ENCODE assay signal across 27 cellular contexts in the genomic region with DNA sequence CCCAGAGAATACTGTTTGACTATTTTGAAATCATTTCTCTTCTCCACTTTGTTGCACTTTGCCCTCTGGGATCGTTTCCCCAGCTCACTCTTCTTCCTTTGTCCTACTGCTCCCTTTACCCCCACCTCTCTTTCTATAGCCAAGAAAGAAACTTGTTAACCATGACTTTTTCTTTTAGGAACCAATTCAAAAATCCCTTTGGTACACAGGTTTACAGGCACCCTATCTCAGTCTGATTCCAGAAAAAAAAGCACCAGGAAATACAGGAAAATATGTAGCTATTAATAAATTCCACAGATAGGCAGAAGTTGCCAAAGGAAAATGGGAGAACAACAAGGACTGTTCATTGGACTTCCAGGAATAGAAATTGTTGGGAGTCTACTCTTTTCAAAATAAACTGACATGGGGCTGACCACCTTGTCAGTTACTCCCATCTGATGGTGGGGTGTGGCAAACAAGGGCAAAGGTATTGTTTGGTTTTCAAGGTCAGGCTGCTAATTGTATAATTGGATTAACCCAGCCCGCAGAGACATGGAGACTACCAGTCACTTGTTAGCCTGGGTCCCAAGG.
DNase-seq lines count a peak whose midpoint lies in the region; ATAC-seq, FAIRE-seq and TF ChIP-seq lines count a peak whose summit lies in the region.
"Had no signal": no experiment of that assay in that cellular context is flagged by ENCODE, and none has a peak within 500 bp of the region (broad histone marks: within the 10 kb centered on the region; RNA-seq: fewer than 3 reads in every experiment).

No MANE protein-coding gene starts in this region.

- TF ChIP-seq RAD21 in H1 (IDR thresholded peaks at IDR 0.05 in 1 of 2, conservative IDR thresholded peaks at IDR 0.05 in 1 of 2; ENCODE audit: low read depth in 2 of 2, low read length in 2 of 2), result no peak

- H3K36me3 ChIP-seq in H1 (ENCODE audit: control insufficient read depth in 2 of 4, insufficient read depth in 4 of 4, low read length in 3 of 4), result no peaks in the 10 kb centered on the region
- H3K36me3 ChIP-seq: brain microvascular endothelial cell had no signal

- no peak overlapping the region for H2BK5ac ChIP-seq in H1 (ENCODE audit: low read depth, low read length)

- peak overlapping the region; percentile 49; the same call in 1 of the 2 replicates for H2BK20ac ChIP-seq in H1 (ENCODE audit: low read length)

- no peaks in the 10 kb centered on the region for H3K9me3 ChIP-seq in H1 (ENCODE audit: insufficient read depth in 2 of 2, low read depth in 1 of 2, low read length in 1 of 2)

- no peak overlapping the region for H3K56ac ChIP-seq in H1 (replicated peaks; ENCODE audit: insufficient read length, low read depth, low read length)

- no peak for ATAC-seq in GM19397 (IDR thresholded peaks at IDR 0.05; ENCODE audit: unreplicated experiment)
- ATAC-seq: activated CD8-positive, alpha-beta T cell treated with anti-CD3 and anti-CD28 coated beads for 36 hours; activated T-cell treated with anti-CD3 and anti-CD28 coated beads, Interleukin-2, amount 50 U/mL, for 72 hours; natural killer cell had no signal

- POLR2A ChIA-PET in H1 (lab: Charles Lee; ENCODE audit: partially characterized antibody), result no interaction called here
- POLR2A ChIA-PET in activated CD4-positive, alpha-beta memory T cell treated with anti-CD3 and anti-CD28 coated beads, Interleukin-2, amount 10 ng/mL, durations not matched to agents 7 days and 5 days (lab: Charles Lee), result interaction anchor here (1.4 to 1.5 kb wide), 2 partner anchors 10 to 342 kb away, joined by 3 to 4 read pairs; no protein-coding TSS in a partner anchor

- H3K4me3 ChIP-seq in H1 (ENCODE audit: extremely low read depth in 1 of 4, insufficient read depth in 2 of 4, low read depth in 3 of 4, low read length in 4 of 4), result no peak overlapping the region
- H3K4me3 ChIP-seq: smooth muscle cell had no signal

- H3K4me2 ChIP-seq in H1 (ENCODE audit: insufficient read depth in 1 of 2, low read depth in 2 of 2, low read length in 2 of 2), result no peak overlapping the region
- H3K4me2 ChIP-seq: smooth muscle cell had no signal

- TF ChIP-seq POLR2A in H1 (IDR thresholded peaks at IDR 0.05; ENCODE audit: control extremely low read depth in 1 of 2, low read depth in 2 of 2, low read length in 2 of 2), result no peak

- H3K4me1 Mint-ChIP-seq in osteocyte (ENCODE audit: unreplicated experiment), result peaks cover 24% of the 10 kb centered on the region
- peaks cover 27% of the 10 kb centered on the region for H3K4me1 Mint-ChIP-seq in activated CD4-positive, alpha-beta memory T cell treated with anti-CD3 and anti-CD28 coated beads, Interleukin-2, amount 10 ng/mL, durations not matched to agents 7 days and 5 days

- H3K36me3 Mint-ChIP-seq in osteocyte (ENCODE audit: unreplicated experiment), result no peaks in the 10 kb centered on the region
- peaks cover 3% of the 10 kb centered on the region for H3K36me3 Mint-ChIP-seq in activated CD4-positive, alpha-beta memory T cell treated with anti-CD3 and anti-CD28 coated beads, Interleukin-2, amount 10 ng/mL, durations not matched to agents 7 days and 5 days (ENCODE audit: low read depth)
- H3K36me3 Mint-ChIP-seq: natural killer cell had no signal

- no peaks in the 10 kb centered on the region for H3K79me2 ChIP-seq in H1 (ENCODE audit: control insufficient read depth in 1 of 2, insufficient read depth in 2 of 2, low read length in 2 of 2)

- no peak overlapping the region for H2BK120ac ChIP-seq in H1 (replicated peaks; ENCODE audit: low read depth, low read length)

- CTCF ChIA-PET in H1 (lab: Charles Lee; ENCODE audit: partially characterized antibody), result interaction anchor here (1.1 to 2.6 kb wide), 5 partner anchors 8 to 342 kb away, joined by 4 to 7 read pairs (median 5); no protein-coding TSS in a partner anchor
- CTCF ChIA-PET in activated CD4-positive, alpha-beta memory T cell treated with anti-CD3 and anti-CD28 coated beads, Interleukin-2, amount 10 ng/mL, durations not matched to agents 7 days and 5 days (lab: Charles Lee), result interaction anchor here (1.4 to 1.7 kb wide), 2 partner anchors 8 to 26 kb away, joined by 4 to 5 read pairs; no protein-coding TSS in a partner anchor

- no peaks in the 10 kb centered on the region for H3K9me3 Mint-ChIP-seq in osteocyte (ENCODE audit: unreplicated experiment)
- peaks cover 7% of the 10 kb centered on the region for H3K9me3 Mint-ChIP-seq in activated CD4-positive, alpha-beta memory T cell treated with anti-CD3 and anti-CD28 coated beads, Interleukin-2, amount 10 ng/mL, durations not matched to agents 7 days and 5 days
- H3K9me3 Mint-ChIP-seq: natural killer cell had no signal

- WGBS in H1 (ENCODE audit: extremely low coverage in 1 of 2, insufficient coverage in 1 of 2, insufficient read length in 1 of 2, insufficient replicate concordance in 2 of 2, low coverage in 1 of 2, low lambda C conversion rate in 2 of 2, missing lambda C conversion rate in 1 of 2), 2 experiments, result 86% methylated on average over 2 of the region's 2 CpGs; no CpG with 5 or more reads in 1 of the 2 experiments

- H4K91ac ChIP-seq in H1 (replicated peaks; ENCODE audit: insufficient read length, low read length), result no peak overlapping the region

- H3K14ac ChIP-seq in H1 (ENCODE audit: insufficient read length), result no peak overlapping the region

- H2BK12ac ChIP-seq in H1 (ENCODE audit: low read depth, low read length), result no peak overlapping the region

- H3K4me3 Mint-ChIP-seq in osteocyte (ENCODE audit: unreplicated experiment), result peak overlapping the region; percentile 30
- no peak overlapping the region for H3K4me3 Mint-ChIP-seq in activated CD4-positive, alpha-beta memory T cell treated with anti-CD3 and anti-CD28 coated beads, Interleukin-2, amount 10 ng/mL, durations not matched to agents 7 days and 5 days
- H3K4me3 Mint-ChIP-seq: activated CD8-positive, alpha-beta T cell treated with anti-CD3 and anti-CD28 coated beads for 36 hours; activated naive CD8-positive, alpha-beta T cell treated with anti-CD3 and anti-CD28 coated beads for 36 hours; activated T-cell treated with anti-CD3 and anti-CD28 coated beads, Interleukin-2, amount 50 U/mL, for 72 hours; H9; natural killer cell had no signal

- TF ChIP-seq CTCF in H1 (IDR thresholded peaks at IDR 0.05; ENCODE audit: control extremely low read depth in 1 of 3, insufficient read depth in 1 of 3, low read depth in 1 of 3, low read length in 3 of 3) (no peak), osteocyte (IDR thresholded peaks at IDR 0.05) (no peak)

- no peak for TF ChIP-seq EP300 in H1 (IDR thresholded peaks at IDR 0.05; ENCODE audit: borderline replicate concordance in 1 of 2, low read depth in 2 of 2, low read length in 2 of 2)

- no peaks in the 10 kb centered on the region for H3K23me2 ChIP-seq in H1 (ENCODE audit: low read depth, low read length)

- DNase-seq in NCI-H146 (lab: John Stamatoyannopoulos, UW) (peak; percentile 24), NCI-H146 treated with DMSO at 0.1 percent for 48 hours (lab: John Stamatoyannopoulos, UW; ENCODE audit: unreplicated experiment) (no peak), HuH-7.5 (ENCODE audit: low spot score) (peak; percentile 27), H1 (ENCODE audit: low read depth in 1 of 2, low spot score in 2 of 2) (no peak), osteocyte (ENCODE audit: extremely low spot score, unreplicated experiment) (no peak), DMS53 (lab: John Stamatoyannopoulos, UW) (no peak)
- DNase-seq in activated CD4-positive, alpha-beta memory T cell treated with anti-CD3 and anti-CD28 coated beads, Interleukin-2, amount 10 ng/mL, durations not matched to agents 7 days and 5 days, result no peak
- DNase-seq: activated CD8-positive, alpha-beta T cell treated with anti-CD3 and anti-CD28 coated beads for 36 hours; activated naive CD8-positive, alpha-beta T cell treated with anti-CD3 and anti-CD28 coated beads for 36 hours; activated T-cell treated with anti-CD3 and anti-CD28 coated beads, Interleukin-2, amount 50 U/mL, for 72 hours; brain microvascular endothelial cell; H9; hippocampal formation; mesendoderm; MM.1S; natural killer cell; NCI-H2029; SHP77; stimulated activated CD4-positive, alpha-beta T cell treated with anti-CD3 and anti-CD28 coated beads, Interleukin-4, amount 100 ng/mL, for 24 hours had no signal

- H3K27ac ChIP-seq in H1 (ENCODE audit: low read depth, low read length), result no peak overlapping the region
- H3K27ac ChIP-seq: brain microvascular endothelial cell had no signal

- no peak overlapping the region for H2AK5ac ChIP-seq in H1 (ENCODE audit: low read depth, low read length)

- no peak overlapping the region for H3K23ac ChIP-seq in H1 (ENCODE audit: insufficient read length)

- H2AFZ ChIP-seq in H1 (ENCODE audit: low read length), result no peak overlapping the region

- H3K4ac ChIP-seq in H1 (replicated peaks; ENCODE audit: insufficient read length, low read depth, low read length), result no peak overlapping the region

- no peak overlapping the region for H3K9ac ChIP-seq in H1 (replicated peaks in 1 of 4; ENCODE audit: extremely low read depth in 1 of 4, low read depth in 3 of 4, low read length in 3 of 4)

- no peak overlapping the region for H3K18ac ChIP-seq in H1 (ENCODE audit: extremely low read depth, low read length)

- no peak overlapping the region for H2BK15ac ChIP-seq in H1 (ENCODE audit: low read length)

- no peak for FAIRE-seq in H1 (lab: Jason Lieb, UNC)
- FAIRE-seq: colon, GM12892, urothelium cell line had no signal

- H3K27me3 ChIP-seq in H1 (replicated peaks in 1 of 4; ENCODE audit: control insufficient read depth in 3 of 4, extremely low read depth in 1 of 4, insufficient read depth in 3 of 4, low read length in 3 of 4), result no peaks in the 10 kb centered on the region
- H3K27me3 ChIP-seq: brain microvascular endothelial cell had no signal

- H4K20me1 ChIP-seq in H1 (replicated peaks in 1 of 2; ENCODE audit: control insufficient read depth in 1 of 2, insufficient read depth in 2 of 2, low read length in 2 of 2), result no peaks in the 10 kb centered on the region

- H3K79me1 ChIP-seq in H1 (ENCODE audit: low read depth, low read length), result no peaks in the 10 kb centered on the region

- H3K27ac Mint-ChIP-seq in osteocyte (ENCODE audit: unreplicated experiment), result peak overlapping the region; percentile 91
- H3K27ac Mint-ChIP-seq in activated CD4-positive, alpha-beta memory T cell treated with anti-CD3 and anti-CD28 coated beads, Interleukin-2, amount 10 ng/mL, durations not matched to agents 7 days and 5 days, result no peak overlapping the region
- H3K27ac Mint-ChIP-seq: activated CD8-positive, alpha-beta T cell treated with anti-CD3 and anti-CD28 coated beads for 36 hours; activated naive CD8-positive, alpha-beta T cell treated with anti-CD3 and anti-CD28 coated beads for 36 hours; activated T-cell treated with anti-CD3 and anti-CD28 coated beads, Interleukin-2, amount 50 U/mL, for 72 hours; H9; IgD-negative memory B cell; natural killer cell; progenitor cell of endocrine pancreas; T-helper 1 cell treated with Interleukin-12 subunit alpha and Interleukin-12 subunit beta and Interleukin-4 antibody, amounts not matched to agents 30 μg/mL and 1 μg/mL, for 36 hours had no signal

- H3K4me1 ChIP-seq in H1 (replicated peaks in 1 of 4; ENCODE audit: control insufficient read depth in 3 of 4, insufficient read depth in 4 of 4, low read length in 3 of 4), result no peaks in the 10 kb centered on the region; a peak in 3 of 7 replicates

- H3K27me3 Mint-ChIP-seq in osteocyte (ENCODE audit: unreplicated experiment), result no peaks in the 10 kb centered on the region
- no peaks in the 10 kb centered on the region for H3K27me3 Mint-ChIP-seq in activated CD4-positive, alpha-beta memory T cell treated with anti-CD3 and anti-CD28 coated beads, Interleukin-2, amount 10 ng/mL, durations not matched to agents 7 days and 5 days
- H3K27me3 Mint-ChIP-seq: activated CD8-positive, alpha-beta T cell treated with anti-CD3 and anti-CD28 coated beads for 36 hours; activated naive CD8-positive, alpha-beta T cell treated with anti-CD3 and anti-CD28 coated beads for 36 hours; IgD-negative memory B cell; progenitor cell of endocrine pancreas had no signal

- no peak overlapping the region for H4K8ac ChIP-seq in H1 (ENCODE audit: extremely low read depth, insufficient read depth, low read length)

- H4K5ac ChIP-seq in H1 (ENCODE audit: insufficient read length, low read depth, low read length), result no peak overlapping the region

Comparison
In these comparisons a context has a peak if more than half of its experiments do, and no peak if none do; other contexts are left out.
1. DNase-seq: peak in NCI-H146 (single experiment) and HuH-7.5 (single experiment); none in NCI-H146 treated with DMSO at 0.1 percent for 48 hours (single experiment), H1 (0 of 2), osteocyte (single experiment), DMS53 (single experiment) and activated CD4-positive, alpha-beta memory T cell treated with anti-CD3 and anti-CD28 coated beads, Interleukin-2, amount 10 ng/mL, durations not matched to agents 7 days and 5 days (single experiment).